1 cellular context compared by ENCODE assay signal in the genomic region with DNA sequence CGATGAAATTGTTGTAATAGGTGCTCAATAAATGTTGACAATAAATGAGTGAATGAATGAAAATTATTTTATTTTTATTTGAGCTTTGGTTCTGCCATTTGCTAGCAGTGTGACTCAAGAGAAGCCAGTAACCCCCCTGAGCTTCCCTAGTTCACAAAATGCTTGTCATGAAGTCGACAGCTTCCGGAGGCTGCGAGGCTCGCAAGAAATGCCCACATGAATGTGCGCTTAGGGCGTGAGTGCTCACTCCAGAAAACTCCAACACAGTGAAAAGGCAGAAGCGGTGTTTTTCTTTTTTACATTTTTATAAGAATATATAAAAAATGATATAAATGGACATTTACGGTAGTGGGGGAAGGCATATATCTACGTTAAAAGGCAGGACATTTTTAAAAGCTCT.
TF ChIP-seq lines count a peak whose summit lies in the region.

No MANE protein-coding gene starts in this region.

TF ChIP-seq in endothelial cell of umbilical vein, 7 proteins besides CTCF, POLR2A, EP300 and RAD21:
- no peak for TF ChIP-seq JUN (IDR thresholded peaks at IDR 0.05; ENCODE audit: borderline replicate concordance, insufficient read depth, insufficient read length, low read depth)
- no peak for TF ChIP-seq MYC (IDR thresholded peaks at IDR 0.05; ENCODE audit: low read depth, low read length)
- no peak for TF ChIP-seq EZH2 (IDR thresholded peaks at IDR 0.05; ENCODE audit: borderline replicate concordance, low read depth, low read length, severe bottlenecking)
- no peak for TF ChIP-seq FOS (IDR thresholded peaks at IDR 0.05; ENCODE audit: borderline replicate concordance, insufficient read depth, low read length)
- TF ChIP-seq, protein P1, sequence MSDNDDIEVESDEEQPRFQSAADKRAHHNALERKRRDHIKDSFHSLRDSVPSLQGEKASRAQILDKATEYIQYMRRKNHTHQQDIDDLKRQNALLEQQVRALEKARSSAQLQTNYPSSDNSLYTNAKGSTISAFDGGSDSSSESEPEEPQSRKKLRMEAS (IDR thresholded peaks at IDR 0.05; ENCODE audit: insufficient read depth, insufficient read length) = no peak
- no peak for TF ChIP-seq POLR2AphosphoS5 (IDR thresholded peaks at IDR 0.05; ENCODE audit: insufficient read depth, low read depth, low read length)
- TF ChIP-seq GATA2 (IDR thresholded peaks at IDR 0.05; ENCODE audit: insufficient read depth, insufficient read length, low read depth, low read length) = no peak
